Comparison of ENCODE assay signal across 1 cellular context in the genomic region with DNA sequence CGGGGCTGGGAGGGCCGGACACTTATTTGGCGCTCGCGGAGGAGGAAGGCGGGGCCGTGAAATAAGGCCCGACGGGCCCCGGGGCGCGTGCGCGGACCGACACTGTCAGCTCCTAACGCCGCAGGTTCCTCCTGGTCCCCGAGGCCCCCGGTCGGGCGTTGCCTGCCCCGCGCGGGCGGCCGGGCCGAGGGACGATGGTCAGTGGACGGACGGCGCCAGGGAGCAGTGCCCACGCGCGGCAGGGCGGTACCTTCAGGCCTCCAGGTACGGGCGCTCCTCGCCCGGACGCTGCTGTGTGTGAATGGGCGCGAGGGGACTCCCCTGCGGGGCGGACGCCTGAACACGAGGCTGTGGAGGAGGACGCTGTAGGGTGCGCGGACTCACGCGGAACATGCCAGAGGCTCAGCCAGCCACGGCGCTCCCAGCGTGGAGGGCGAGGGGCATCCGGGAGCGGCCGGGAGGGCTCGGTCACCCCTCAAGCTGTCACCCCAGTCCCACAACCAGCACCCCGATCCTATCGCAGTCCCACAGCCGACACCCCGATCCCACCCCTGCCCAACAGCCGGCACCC.
TF ChIP-seq lines count a peak whose summit lies in the region.

No MANE protein-coding gene starts in this region.

TF ChIP-seq in HepG2, 621 proteins besides CTCF, POLR2A, EP300 and RAD21 (continued from another document and continues in another):
- TF ChIP-seq ZSCAN12 (CRISPR knock-in tag; IDR thresholded peaks at IDR 0.05) (peak; percentile 97), ZNF580 (CRISPR knock-in tag; IDR thresholded peaks at IDR 0.05; ENCODE audit: borderline replicate concordance, low read depth) (peak; percentile 95; the same call in 1 of the 2 replicates), JUN (CRISPR knock-in tag; IDR thresholded peaks at IDR 0.05) (no peak), ZNF142 (CRISPR knock-in tag; IDR thresholded peaks at IDR 0.05) (peak; percentile 91), ZNF160 (CRISPR knock-in tag; IDR thresholded peaks at IDR 0.05) (peak; percentile 92), PHF20 (CRISPR knock-in tag; IDR thresholded peaks at IDR 0.05) (peak; percentile 58; the same call in 1 of the 2 replicates), SMARCE1 (IDR thresholded peaks at IDR 0.05; ENCODE audit: borderline replicate concordance) (no peak), ZNF292 (CRISPR knock-in tag; IDR thresholded peaks at IDR 0.05; ENCODE audit: borderline replicate concordance, low read depth) (no peak), ZEB1 (IDR thresholded peaks at IDR 0.05; ENCODE audit: insufficient replicate concordance, low read depth) (no peak), ZNF274 (CRISPR knock-in tag; IDR thresholded peaks at IDR 0.05) (peak; percentile 99), TCF12 (IDR thresholded peaks at IDR 0.05) (no peak), TCF12 (CRISPR knock-in tag; IDR thresholded peaks at IDR 0.05) (peak; percentile 80; the same call in 1 of the 2 replicates), TEAD3 (CRISPR knock-in tag; optimal IDR thresholded peaks at IDR 0.05; ENCODE audit: borderline replicate concordance) (peak; percentile 61), PLSCR1 (CRISPR knock-in tag; IDR thresholded peaks at IDR 0.05; ENCODE audit: borderline replicate concordance) (no peak), ZBTB46 (CRISPR knock-in tag; IDR thresholded peaks at IDR 0.05; ENCODE audit: borderline replicate concordance) (peak; percentile 76; the same call in 1 of the 2 replicates), ZNF569 (CRISPR knock-in tag; IDR thresholded peaks at IDR 0.05; ENCODE audit: borderline replicate concordance) (no peak), GFI1 (CRISPR knock-in tag; IDR thresholded peaks at IDR 0.05; ENCODE audit: borderline replicate concordance) (no peak), XBP1 (CRISPR knock-in tag; IDR thresholded peaks at IDR 0.05) (peak; percentile 73; the same call in 1 of the 2 replicates), IRF2 (CRISPR knock-in tag; IDR thresholded peaks at IDR 0.05) (peak; percentile 72; the same call in 1 of the 2 replicates), ZNF430 (CRISPR knock-in tag; IDR thresholded peaks at IDR 0.05) (peak; percentile 77; the same call in 1 of the 2 replicates), MAFK (conservative IDR thresholded peaks at IDR 0.05 in 1 of 2, IDR thresholded peaks at IDR 0.05 in 1 of 2; ENCODE audit: low read length in 2 of 2) (no peak), ZNF737 (CRISPR knock-in tag; IDR thresholded peaks at IDR 0.05; ENCODE audit: borderline replicate concordance) (no peak), HNRNPL (IDR thresholded peaks at IDR 0.05; ENCODE audit: low read depth, low read length) (0 out of 2 replicates have a peak, but pooled peaks have one; percentile 41), HMG20B (CRISPR knock-in tag; conservative IDR thresholded peaks at IDR 0.05) (0 out of 2 replicates have a peak, but pooled peaks have one; percentile 29), ZNF547 (CRISPR knock-in tag; IDR thresholded peaks at IDR 0.05) (peak; percentile 96), ZBTB20 (CRISPR knock-in tag; IDR thresholded peaks at IDR 0.05; ENCODE audit: borderline replicate concordance, low read depth) (peak; percentile 76), THAP11 (CRISPR knock-in tag; IDR thresholded peaks at IDR 0.05) (peak; percentile 68), DR1 (CRISPR knock-in tag; IDR thresholded peaks at IDR 0.05) (peak; percentile 40; the same call in 1 of the 2 replicates), HNRNPH1 (optimal IDR thresholded peaks at IDR 0.05; ENCODE audit: low read depth, low read length) (no peak), THAP9 (CRISPR knock-in tag; IDR thresholded peaks at IDR 0.05; ENCODE audit: borderline replicate concordance) (peak; percentile 70; the same call in 1 of the 2 replicates), ZNF496 (CRISPR knock-in tag; IDR thresholded peaks at IDR 0.05; ENCODE audit: insufficient replicate concordance) (no peak), ZNF816 (CRISPR knock-in tag; IDR thresholded peaks at IDR 0.05; ENCODE audit: borderline replicate concordance) (no peak), BRD4 (CRISPR knock-in tag; IDR thresholded peaks at IDR 0.05) (peak; percentile 77; the same call in 1 of the 2 replicates), KLF16 (CRISPR knock-in tag; IDR thresholded peaks at IDR 0.05) (peak in 1 of 2 experiments; percentile 94; a peak in 2 of 4 replicates)
- TF ChIP-seq, protein P1, sequence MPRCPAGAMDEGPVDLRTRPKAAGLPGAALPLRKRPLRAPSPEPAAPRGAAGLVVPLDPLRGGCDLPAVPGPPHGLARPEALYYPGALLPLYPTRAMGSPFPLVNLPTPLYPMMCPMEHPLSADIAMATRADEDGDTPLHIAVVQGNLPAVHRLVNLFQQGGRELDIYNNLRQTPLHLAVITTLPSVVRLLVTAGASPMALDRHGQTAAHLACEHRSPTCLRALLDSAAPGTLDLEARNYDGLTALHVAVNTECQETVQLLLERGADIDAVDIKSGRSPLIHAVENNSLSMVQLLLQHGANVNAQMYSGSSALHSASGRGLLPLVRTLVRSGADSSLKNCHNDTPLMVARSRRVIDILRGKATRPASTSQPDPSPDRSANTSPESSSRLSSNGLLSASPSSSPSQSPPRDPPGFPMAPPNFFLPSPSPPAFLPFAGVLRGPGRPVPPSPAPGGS (CRISPR knock-in tag; IDR thresholded peaks at IDR 0.05), result peak; percentile 80; the same call in 1 of the 2 replicates
- TF ChIP-seq, protein P2, sequence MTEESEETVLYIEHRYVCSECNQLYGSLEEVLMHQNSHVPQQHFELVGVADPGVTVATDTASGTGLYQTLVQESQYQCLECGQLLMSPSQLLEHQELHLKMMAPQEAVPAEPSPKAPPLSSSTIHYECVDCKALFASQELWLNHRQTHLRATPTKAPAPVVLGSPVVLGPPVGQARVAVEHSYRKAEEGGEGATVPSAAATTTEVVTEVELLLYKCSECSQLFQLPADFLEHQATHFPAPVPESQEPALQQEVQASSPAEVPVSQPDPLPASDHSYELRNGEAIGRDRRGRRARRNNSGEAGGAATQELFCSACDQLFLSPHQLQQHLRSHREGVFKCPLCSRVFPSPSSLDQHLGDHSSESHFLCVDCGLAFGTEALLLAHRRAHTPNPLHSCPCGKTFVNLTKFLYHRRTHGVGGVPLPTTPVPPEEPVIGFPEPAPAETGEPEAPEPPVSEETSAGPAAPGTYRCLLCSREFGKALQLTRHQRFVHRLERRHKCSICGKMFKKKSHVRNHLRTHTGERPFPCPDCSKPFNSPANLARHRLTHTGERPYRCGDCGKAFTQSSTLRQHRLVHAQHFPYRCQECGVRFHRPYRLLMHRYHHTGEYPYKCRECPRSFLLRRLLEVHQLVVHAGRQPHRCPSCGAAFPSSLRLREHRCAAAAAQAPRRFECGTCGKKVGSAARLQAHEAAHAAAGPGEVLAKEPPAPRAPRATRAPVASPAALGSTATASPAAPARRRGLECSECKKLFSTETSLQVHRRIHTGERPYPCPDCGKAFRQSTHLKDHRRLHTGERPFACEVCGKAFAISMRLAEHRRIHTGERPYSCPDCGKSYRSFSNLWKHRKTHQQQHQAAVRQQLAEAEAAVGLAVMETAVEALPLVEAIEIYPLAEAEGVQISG (CRISPR knock-in tag; IDR thresholded peaks at IDR 0.05), result no peak; the same call in none of the 2 replicates
- TF ChIP-seq, protein P3, sequence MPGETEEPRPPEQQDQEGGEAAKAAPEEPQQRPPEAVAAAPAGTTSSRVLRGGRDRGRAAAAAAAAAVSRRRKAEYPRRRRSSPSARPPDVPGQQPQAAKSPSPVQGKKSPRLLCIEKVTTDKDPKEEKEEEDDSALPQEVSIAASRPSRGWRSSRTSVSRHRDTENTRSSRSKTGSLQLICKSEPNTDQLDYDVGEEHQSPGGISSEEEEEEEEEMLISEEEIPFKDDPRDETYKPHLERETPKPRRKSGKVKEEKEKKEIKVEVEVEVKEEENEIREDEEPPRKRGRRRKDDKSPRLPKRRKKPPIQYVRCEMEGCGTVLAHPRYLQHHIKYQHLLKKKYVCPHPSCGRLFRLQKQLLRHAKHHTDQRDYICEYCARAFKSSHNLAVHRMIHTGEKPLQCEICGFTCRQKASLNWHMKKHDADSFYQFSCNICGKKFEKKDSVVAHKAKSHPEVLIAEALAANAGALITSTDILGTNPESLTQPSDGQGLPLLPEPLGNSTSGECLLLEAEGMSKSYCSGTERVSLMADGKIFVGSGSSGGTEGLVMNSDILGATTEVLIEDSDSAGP (CRISPR knock-in tag; IDR thresholded peaks at IDR 0.05; ENCODE audit: borderline replicate concordance), result no peak
